ENCODE assay signal across 8 cellular contexts in the genomic region with DNA sequence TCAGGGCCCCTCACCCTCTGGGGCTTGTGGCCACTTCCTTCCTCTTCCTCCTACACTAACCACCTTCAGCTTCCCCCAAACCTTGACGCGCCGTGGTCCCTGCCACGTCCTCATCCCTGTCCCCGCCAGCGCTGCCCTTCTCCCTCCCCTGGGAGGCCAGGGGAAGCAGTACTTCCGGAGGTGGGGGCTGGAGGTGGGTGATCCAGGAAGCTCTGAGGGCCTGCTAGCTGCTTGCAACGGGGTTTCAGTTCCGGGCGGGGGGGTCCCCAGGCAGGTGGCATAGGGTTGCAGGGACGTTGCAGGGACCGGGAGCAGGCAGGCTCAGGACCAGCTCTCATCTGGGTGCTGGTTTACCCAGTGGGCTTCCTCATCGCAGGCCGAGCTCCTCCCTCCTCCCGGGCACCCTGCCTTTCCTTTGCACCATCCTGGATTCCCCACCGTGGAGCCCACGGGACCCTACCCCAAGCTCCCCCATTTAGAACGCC.
DNase-seq lines count a peak whose midpoint lies in the region; ATAC-seq, FAIRE-seq and TF ChIP-seq lines count a peak whose summit lies in the region.

No MANE protein-coding gene starts in this region.

- H4K20me1 ChIP-seq in astrocyte (ENCODE audit: insufficient read depth, low read length): peaks cover 94% of the 10 kb centered on the region

- no peaks in the 10 kb centered on the region for H3K4me1 ChIP-seq in RWPE2 (ENCODE audit: insufficient read depth, poor library complexity, severe bottlenecking)
- H3K4me1 ChIP-seq in astrocyte (ENCODE audit: insufficient read depth, low read length): peaks cover 16% of the 10 kb centered on the region
- H3K4me1 ChIP-seq in esophagus squamous epithelium: peaks cover 38 to 87% (median 39%) of the 10 kb centered on the region in 3 donors

- peak overlapping the region; percentile 26 for H3K27ac ChIP-seq in RWPE2 (ENCODE audit: poor library complexity, severe bottlenecking)
- no peak overlapping the region for H3K27ac ChIP-seq in astrocyte (ENCODE audit: low read depth, low read length)
- peak overlapping the region in 1 of 4 donors; percentile 29 for H3K27ac ChIP-seq in esophagus squamous epithelium

- peak overlapping the region; percentile 22 for H3K4me2 ChIP-seq in astrocyte (ENCODE audit: low read length)

- no peak for TF ChIP-seq CTCF in RWPE2 (IDR thresholded peaks at IDR 0.05; ENCODE audit: poor library complexity, severe bottlenecking)
- no peak for TF ChIP-seq CTCF in astrocyte (IDR thresholded peaks at IDR 0.05; ENCODE audit: insufficient read depth, low read depth, low read length)
- no peak for TF ChIP-seq CTCF in esophagus squamous epithelium (IDR thresholded peaks at IDR 0.05)

- H3K4me1 Mint-ChIP-seq in astrocyte (ENCODE audit: low read depth, unreplicated experiment): peaks cover 3% of the 10 kb centered on the region

- 67% methylated on average over 13 of the region's 18 CpGs; no CpG with 5 or more reads in 1 of the 2 donors for WGBS in esophagus squamous epithelium, 2 donors

- intact Hi-C loops in esophagus squamous epithelium (cut with DNase I): no loop called here

- H3K4me3 ChIP-seq in RWPE2 (ENCODE audit: severe bottlenecking): no peak overlapping the region
- H3K4me3 ChIP-seq in astrocyte (ENCODE audit: insufficient read depth, low read depth, low read length): no peak overlapping the region
- peak overlapping the region in 2 of 4 donors; percentile 15 to 42 for H3K4me3 ChIP-seq in esophagus squamous epithelium

- peaks cover 2% of the 10 kb centered on the region for H3K36me3 Mint-ChIP-seq in astrocyte (ENCODE audit: low read depth, unreplicated experiment)

- ATAC-seq in RWPE2 (ENCODE audit: low read depth): no peak
- ATAC-seq in GM19455 (IDR thresholded peaks at IDR 0.05; ENCODE audit: unreplicated experiment): no peak
- ATAC-seq in HG03469 (IDR thresholded peaks at IDR 0.05; ENCODE audit: unreplicated experiment): no peak

- no peaks in the 10 kb centered on the region for H3K27me3 Mint-ChIP-seq in astrocyte (ENCODE audit: low read depth, unreplicated experiment)

- H2AFZ ChIP-seq in astrocyte (ENCODE audit: low read depth, low read length): no peak overlapping the region

- peak; percentile 87 for FAIRE-seq in GM19239 (lab: Jason Lieb, UNC)
- FAIRE-seq in astrocyte (lab: Jason Lieb, UNC): no peak

- H3K36me3 ChIP-seq in RWPE2 (ENCODE audit: low read depth) (no peaks in the 10 kb centered on the region; the same call in 1 of the 2 replicates), astrocyte (ENCODE audit: insufficient read depth, low read length) (no peaks in the 10 kb centered on the region), esophagus squamous epithelium (peaks cover 0 to 23% (median 0%) of the 10 kb centered on the region in 3 donors)

- H3K27ac Mint-ChIP-seq in astrocyte (ENCODE audit: unreplicated experiment): no peak overlapping the region

- H3K9ac ChIP-seq in astrocyte (ENCODE audit: low read length): no peak overlapping the region

- peaks cover 88% of the 10 kb centered on the region for H3K79me2 ChIP-seq in astrocyte (ENCODE audit: insufficient read depth, low read length)

- no peak for TF ChIP-seq POLR2A in esophagus squamous epithelium (IDR thresholded peaks at IDR 0.05)

- DNase-seq in GM19239 (ENCODE audit: insufficient read length, low spot score) (peak; percentile 76), RWPE2 (ENCODE audit: low spot score) (no peak), astrocyte (ENCODE audit: low read depth) (no peak), esophagus squamous epithelium (lab: John Stamatoyannopoulos, UW) (no peak), NCI-H2171 (lab: John Stamatoyannopoulos, UW) (no peak)
- DNase-seq in stimulated activated CD4-positive, alpha-beta T cell treated with anti-CD3 and anti-CD28 coated beads, TNF-alpha, amount 100 ng/mL, for 48 hours (ENCODE audit: low read depth in 3 of 3): peak in 2 of 3 donors; percentile 24 to 42

- H3K4me3 Mint-ChIP-seq in astrocyte (ENCODE audit: unreplicated experiment): no peak overlapping the region

- no peaks in the 10 kb centered on the region for H3K9me3 ChIP-seq in RWPE2 (ENCODE audit: severe bottlenecking)
- peaks cover 5% of the 10 kb centered on the region for H3K9me3 ChIP-seq in astrocyte (ENCODE audit: insufficient read depth, low read depth, low read length)
- H3K9me3 ChIP-seq in esophagus squamous epithelium: no peaks in the 10 kb centered on the region

- no peaks in the 10 kb centered on the region for H3K27me3 ChIP-seq in RWPE2 (ENCODE audit: insufficient read depth, poor library complexity, severe bottlenecking)
- H3K27me3 ChIP-seq in astrocyte (ENCODE audit: insufficient read depth, low read length): no peaks in the 10 kb centered on the region
- no peaks in the 10 kb centered on the region for H3K27me3 ChIP-seq in esophagus squamous epithelium

- no peaks in the 10 kb centered on the region for H3K9me3 Mint-ChIP-seq in astrocyte (ENCODE audit: unreplicated experiment)

Comparison
In these comparisons a context has a peak if more than half of its experiments do, and no peak if none do; other contexts are left out.
1. DNase-seq: peak in GM19239 (single experiment) and stimulated activated CD4-positive, alpha-beta T cell treated with anti-CD3 and anti-CD28 coated beads, TNF-alpha, amount 100 ng/mL, for 48 hours (2 of 3); none in RWPE2 (single experiment), astrocyte (single experiment), esophagus squamous epithelium (single experiment) and NCI-H2171 (single experiment).